In genomic region chr6:52336919-52337561, GRCh38 we compare ENCODE assay signal across 1 cellular context.
TF ChIP-seq lines count a peak whose summit lies in the region.

No MANE protein-coding gene starts in this region.

TF ChIP-seq in A549, 52 proteins besides CTCF, POLR2A, EP300 and RAD21:
- TF ChIP-seq NR3C1 (IDR thresholded peaks at IDR 0.05) (no peak), MAFK (IDR thresholded peaks at IDR 0.05; ENCODE audit: partially characterized antibody) (peak; percentile 58)
